ENCODE assay signal across 1 cellular context in the genomic region with DNA sequence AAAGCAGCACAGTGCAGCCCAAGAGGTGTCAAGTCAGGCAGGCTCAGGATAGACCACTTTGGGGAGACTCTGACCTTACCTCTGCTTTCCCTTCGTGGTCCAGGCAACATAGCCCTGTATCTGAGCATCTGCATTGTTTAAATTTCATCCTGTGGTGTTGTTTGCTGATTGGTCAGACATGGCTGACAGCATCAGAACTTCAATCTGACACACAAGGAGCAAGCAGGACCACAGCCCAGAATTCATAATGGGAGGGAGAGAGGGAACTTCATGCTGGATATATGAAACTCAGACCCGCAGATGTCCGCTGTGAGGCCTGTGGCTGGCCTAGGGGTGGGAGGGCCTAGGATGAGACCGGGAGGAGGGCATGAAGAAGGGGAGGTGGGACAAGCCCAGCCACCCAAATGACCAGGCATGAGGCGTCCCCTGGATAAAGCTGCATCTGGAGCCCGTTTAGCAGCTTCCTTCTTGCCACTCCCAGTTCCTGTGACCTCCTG.
TF ChIP-seq lines count a peak whose summit lies in the region.

No MANE protein-coding gene starts in this region.

TF ChIP-seq in H1, 55 proteins besides CTCF, POLR2A, EP300 and RAD21 (continued from another document):
- TF ChIP-seq, protein P1, sequence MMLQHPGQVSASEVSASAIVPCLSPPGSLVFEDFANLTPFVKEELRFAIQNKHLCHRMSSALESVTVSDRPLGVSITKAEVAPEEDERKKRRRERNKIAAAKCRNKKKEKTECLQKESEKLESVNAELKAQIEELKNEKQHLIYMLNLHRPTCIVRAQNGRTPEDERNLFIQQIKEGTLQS (IDR thresholded peaks at IDR 0.05; ENCODE audit: insufficient read depth, low read depth, low read length): no peak
- TF ChIP-seq EZH2 (IDR thresholded peaks at IDR 0.05; ENCODE audit: low read depth, low read length, severe bottlenecking) (no peak), SAP30 (IDR thresholded peaks at IDR 0.05; ENCODE audit: insufficient read depth, insufficient replicate concordance, low read length) (no peak), TCF12 (IDR thresholded peaks at IDR 0.05; ENCODE audit: low read depth, low read length) (no peak), KDM4A (IDR thresholded peaks at IDR 0.05; ENCODE audit: low read depth, low read length, severe bottlenecking) (no peak), SRF (IDR thresholded peaks at IDR 0.05; ENCODE audit: low read depth, low read length) (no peak), RBBP5 (IDR thresholded peaks at IDR 0.05; ENCODE audit: borderline replicate concordance, low read depth, low read length) (no peak), CREB1 (IDR thresholded peaks at IDR 0.05) (no peak), BRCA1 (IDR thresholded peaks at IDR 0.05; ENCODE audit: low read depth, low read length) (no peak)
